In the genomic region with DNA sequence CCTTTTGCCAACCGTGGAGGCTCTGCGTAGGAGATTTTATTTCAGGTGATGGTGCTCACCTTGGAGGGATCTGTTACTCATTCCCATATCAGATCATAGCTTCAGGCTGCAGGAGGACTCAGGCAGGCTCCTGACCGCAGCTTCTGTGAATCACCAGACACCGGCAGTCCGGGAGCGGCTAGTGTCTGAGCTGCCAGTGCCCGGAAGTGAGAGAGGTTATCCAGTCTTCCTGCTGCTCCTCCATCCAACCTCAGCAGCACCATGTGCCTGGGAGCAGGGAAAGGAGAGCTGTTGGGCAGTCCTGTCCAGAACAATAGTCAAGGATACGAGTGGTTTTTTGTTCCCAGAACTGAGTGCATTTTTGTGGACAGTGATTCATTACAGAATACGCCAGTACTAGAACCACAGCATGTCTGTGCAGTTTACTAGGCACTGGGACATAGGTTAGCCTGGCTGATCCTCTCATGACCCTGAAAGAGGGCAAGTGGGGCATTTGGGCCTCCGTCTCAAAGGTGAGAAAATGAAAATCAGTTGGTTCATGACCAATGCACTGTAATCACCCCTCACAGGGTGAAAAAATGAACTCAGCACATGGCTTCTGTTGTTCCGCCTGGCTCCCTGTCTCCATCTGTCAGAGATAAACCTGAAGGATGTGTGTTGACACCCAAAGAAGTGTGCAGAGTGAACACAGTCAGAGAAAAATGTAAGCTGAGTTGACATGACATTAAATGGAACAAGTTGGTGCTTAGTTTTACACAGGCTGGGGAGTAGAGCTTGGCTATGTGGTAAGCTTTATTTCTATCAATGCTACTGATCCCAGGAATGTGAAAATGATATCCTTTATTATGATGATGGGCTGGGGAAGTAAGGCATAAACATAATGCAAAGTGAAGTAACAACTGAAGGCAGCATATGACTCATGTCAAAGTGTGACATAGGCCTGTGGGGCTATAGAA, we compare ENCODE assay signal across 10 cellular contexts. TPM values are rescaled to one million over a fixed set of nuclear protein-coding genes. Genes with fewer than 3 reads are reported as not detected.
DNase-seq lines count a peak whose midpoint lies in the region; ATAC-seq and TF ChIP-seq lines count a peak whose summit lies in the region.
"Had no signal": no experiment of that assay in that cellular context is flagged by ENCODE, and none has a peak within 500 bp of the region (broad histone marks: within the 10 kb centered on the region; RNA-seq: fewer than 3 reads in every experiment).

No MANE protein-coding gene starts in this region.

- DNase-seq in GM04504 (ENCODE audit: low read depth) (peak; percentile 98), fibroblast of villous mesenchyme (ENCODE audit: low read depth) (peak; percentile 92), skeletal muscle cell (ENCODE audit: low read depth) (peak; percentile 99), anterior cingulate cortex (lab: John Stamatoyannopoulos, UW) (no peak), OCI-M2 (lab: John Stamatoyannopoulos, UW; ENCODE audit: unreplicated experiment) (no peak)
- DNase-seq: Peyer's patch, posterior cingulate gyrus had no signal

- TF ChIP-seq CTCF in fibroblast of villous mesenchyme (IDR thresholded peaks at IDR 0.05; ENCODE audit: insufficient read depth, low read depth, low read length), result no peak

- ATAC-seq in SK-N-SH treated with all-trans-retinoic acid at 6 μM for 48 hours (peak; percentile 95), HG03460 (IDR thresholded peaks at IDR 0.05; ENCODE audit: unreplicated experiment) (no peak), GM19328 (IDR thresholded peaks at IDR 0.05; ENCODE audit: unreplicated experiment) (no peak)

- H3K4me3 ChIP-seq in fibroblast of villous mesenchyme (ENCODE audit: low read depth, low read length) (no peak overlapping the region), skeletal muscle cell (ENCODE audit: low read depth, low read length) (no peak overlapping the region)
- H3K4me3 ChIP-seq: Peyer's patch had no signal

TF ChIP-seq in SK-N-SH treated with all-trans-retinoic acid at 6 μM for 48 hours, 23 proteins besides CTCF, POLR2A, EP300 and RAD21:
- TF ChIP-seq ARNTL (CRISPR knock-in tag; IDR thresholded peaks at IDR 0.05; ENCODE audit: borderline replicate concordance, low read depth) (no peak), TSHZ2 (CRISPR knock-in tag; IDR thresholded peaks at IDR 0.05) (peak; percentile 21; the same call in 1 of the 2 replicates), CSDC2 (CRISPR knock-in tag; IDR thresholded peaks at IDR 0.05) (0 out of 2 replicates have a peak, but pooled peaks have one; percentile 46), ZNF8 (CRISPR knock-in tag; IDR thresholded peaks at IDR 0.05) (0 out of 2 replicates have a peak, but pooled peaks have one; percentile 6), PPARA (CRISPR knock-in tag; IDR thresholded peaks at IDR 0.05; ENCODE audit: borderline replicate concordance) (no peak), BACH2 (CRISPR knock-in tag; IDR thresholded peaks at IDR 0.05; ENCODE audit: borderline replicate concordance) (no peak), ESRRG (CRISPR knock-in tag; IDR thresholded peaks at IDR 0.05) (peak; percentile 47; the same call in 1 of the 2 replicates), RARB (CRISPR knock-in tag; IDR thresholded peaks at IDR 0.05) (no peak), OSR1 (CRISPR knock-in tag; IDR thresholded peaks at IDR 0.05) (no peak)
- TF ChIP-seq, protein P1, sequence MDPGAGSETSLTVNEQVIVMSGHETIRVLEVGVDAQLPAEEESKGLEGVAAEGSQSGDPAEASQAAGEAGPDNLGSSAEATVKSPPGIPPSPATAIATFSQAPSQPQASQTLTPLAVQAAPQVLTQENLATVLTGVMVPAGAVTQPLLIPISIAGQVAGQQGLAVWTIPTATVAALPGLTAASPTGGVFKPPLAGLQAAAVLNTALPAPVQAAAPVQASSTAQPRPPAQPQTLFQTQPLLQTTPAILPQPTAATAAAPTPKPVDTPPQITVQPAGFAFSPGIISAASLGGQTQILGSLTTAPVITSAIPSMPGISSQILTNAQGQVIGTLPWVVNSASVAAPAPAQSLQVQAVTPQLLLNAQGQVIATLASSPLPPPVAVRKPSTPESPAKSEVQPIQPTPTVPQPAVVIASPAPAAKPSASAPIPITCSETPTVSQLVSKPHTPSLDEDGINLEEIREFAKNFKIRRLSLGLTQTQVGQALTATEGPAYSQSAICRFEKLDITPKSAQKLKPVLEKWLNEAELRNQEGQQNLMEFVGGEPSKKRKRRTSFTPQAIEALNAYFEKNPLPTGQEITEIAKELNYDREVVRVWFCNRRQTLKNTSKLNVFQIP (CRISPR knock-in tag; IDR thresholded peaks at IDR 0.05; ENCODE audit: borderline replicate concordance, low read depth), result peak; percentile 50; the same call in 1 of the 2 replicates

RNA-seq across cellular contexts. Expression of gene FHOD3, which starts 12.2 kb away (rescaled TPM):
- total RNA-seq in fibroblast of villous mesenchyme, result 5.2 TPM in 2 replicates

Comparison
In these comparisons a context has a peak if more than half of its experiments do, and no peak if none do; other contexts are left out.
1. DNase-seq: peak in GM04504 (single experiment), fibroblast of villous mesenchyme (single experiment) and skeletal muscle cell (single experiment); none in anterior cingulate cortex (0 of 58) and OCI-M2 (single experiment).